In genomic region chr1:205582046-205582445, GRCh38 we compare ENCODE assay signal across 17 cellular contexts. TPM values are rescaled to one million over a fixed set of nuclear protein-coding genes. Genes with fewer than 3 reads are reported as not detected.
A peak's percentile ranks its signal among the peaks of the same experiment; 100 is the strongest.
DNase-seq lines count a peak whose midpoint lies in the region; ATAC-seq and TF ChIP-seq lines count a peak whose summit lies in the region.
"Had no signal": no experiment of that assay in that cellular context is flagged by ENCODE, and none has a peak within 500 bp of the region (broad histone marks: within the 10 kb centered on the region; RNA-seq: fewer than 3 reads in every experiment).

No MANE protein-coding gene starts in this region.

- peak overlapping the region in 4 of 8 donors; percentile 22 to 78 (median 48) for H3K4me3 Mint-ChIP-seq in naive B cell
- H3K4me3 Mint-ChIP-seq: activated CD4-positive, alpha-beta memory T cell treated with anti-CD3 and anti-CD28 coated beads for 36 hours; activated T-cell treated with anti-CD3 and anti-CD28 coated beads, Interleukin-2, amount 50 U/mL, for 72 hours; stimulated activated naive B cell treated with anti-CD40 and anti-IgM and Interleukin-4, amounts not matched to agents 10 μg/mL and 1 μg/mL and 100 μg/mL, for 72 hours had no signal

- TF ChIP-seq POLR2A in upper lobe of left lung (IDR thresholded peaks at IDR 0.05): no peak

- ATAC-seq in Right ventricle myocardium inferior (no peak), naive B cell (ENCODE audit: low read depth in 2 of 2) (no peak), upper lobe of left lung (ENCODE audit: low FRiP score in 2 of 2) (peak in 1 of 2 donors; percentile 15), HG02973 (IDR thresholded peaks at IDR 0.05; ENCODE audit: unreplicated experiment) (no peak)

- WGBS in upper lobe of left lung, 2 donors: 44 to 51% methylated on average over 9 to 11 of the region's 11 CpGs

- peaks cover 15 to 40% (median 23%) of the 10 kb centered on the region in 3 donors for H3K4me1 Mint-ChIP-seq in naive B cell

- H3K27ac Mint-ChIP-seq in naive B cell: peak overlapping the region in 4 of 6 donors; percentile 27 to 75 (median 47)
- H3K27ac Mint-ChIP-seq: activated CD4-positive, alpha-beta memory T cell treated with anti-CD3 and anti-CD28 coated beads for 36 hours had no signal

- no peaks in the 10 kb centered on the region for H3K9me3 Mint-ChIP-seq in naive B cell
- H3K9me3 Mint-ChIP-seq: activated CD4-positive, alpha-beta memory T cell treated with anti-CD3 and anti-CD28 coated beads for 36 hours; activated T-cell treated with anti-CD3 and anti-CD28 coated beads, Interleukin-2, amount 50 U/mL, for 72 hours; stimulated activated naive B cell treated with anti-CD40 and anti-IgM and Interleukin-4, amounts not matched to agents 10 μg/mL and 1 μg/mL and 100 μg/mL, for 72 hours had no signal

- peaks cover 4 to 35% (median 9%) of the 10 kb centered on the region in 3 donors for H3K27me3 Mint-ChIP-seq in naive B cell

- H3K27ac ChIP-seq in left ventricle myocardium inferior (replicated peaks) (peak overlapping the region; percentile 64), colonic mucosa (peak overlapping the region; percentile 50), upper lobe of left lung (peak overlapping the region; percentile 62 to 85 (median 74))
- H3K27ac ChIP-seq: psoas muscle had no signal

- no peak for TF ChIP-seq EP300 in upper lobe of left lung (IDR thresholded peaks at IDR 0.05)

- no peaks in the 10 kb centered on the region for H3K36me3 ChIP-seq in left ventricle myocardium inferior
- no peaks in the 10 kb centered on the region for H3K36me3 ChIP-seq in colonic mucosa
- H3K36me3 ChIP-seq in upper lobe of left lung: no peaks in the 10 kb centered on the region
- H3K36me3 ChIP-seq: breast epithelium, uterus had no signal

- H3K36me3 Mint-ChIP-seq in naive B cell: no peaks in the 10 kb centered on the region
- H3K36me3 Mint-ChIP-seq: activated CD4-positive, alpha-beta memory T cell treated with anti-CD3 and anti-CD28 coated beads for 36 hours; stimulated activated naive B cell treated with anti-CD40 and anti-IgM and Interleukin-4, amounts not matched to agents 10 μg/mL and 1 μg/mL and 100 μg/mL, for 72 hours had no signal

- H3K27me3 ChIP-seq in left ventricle myocardium inferior (ENCODE audit: low read depth) (peaks cover 43% of the 10 kb centered on the region), colonic mucosa (no peaks in the 10 kb centered on the region), upper lobe of left lung (no peaks in the 10 kb centered on the region)
- H3K27me3 ChIP-seq: breast epithelium, uterus had no signal

- H3K9ac ChIP-seq in colonic mucosa (ENCODE audit: low read depth in 2 of 2, low read length in 2 of 2): peak overlapping the region in 1 of 2 donors; percentile 65

- no peak for DNase-seq in left ventricle myocardium inferior
- DNase-seq in Right ventricle myocardium inferior (ENCODE audit: missing footprints): no peak
- DNase-seq in colonic mucosa: no peak
- no peak for DNase-seq in naive B cell
- peak in 1 of 2 donors; percentile 23 for DNase-seq in upper lobe of left lung
- DNase-seq in activated CD8-positive, alpha-beta memory T cell treated with anti-CD3 and anti-CD28 coated beads, Interleukin-2, amount 50 U/mL, for 4 hours: no peak
- DNase-seq in hypothalamus (lab: John Stamatoyannopoulos, UW): no peak
- DNase-seq: activated T-cell treated with anti-CD3 and anti-CD28 coated beads, Interleukin-2, amount 50 U/mL, for 72 hours; erythroblast; KBM-7; NCI-H446 treated with DMSO at 0.1 percent for 48 hours; psoas muscle; stimulated activated naive B cell treated with anti-CD40 and anti-IgM and Interleukin-4, amounts not matched to agents 10 μg/mL and 1 μg/mL and 100 μg/mL, for 72 hours; uterus had no signal

- TF ChIP-seq CTCF in left ventricle myocardium inferior (IDR thresholded peaks at IDR 0.05; ENCODE audit: borderline replicate concordance) (no peak), colonic mucosa (IDR thresholded peaks at IDR 0.05) (no peak), upper lobe of left lung (IDR thresholded peaks at IDR 0.05) (no peak)

- intact Hi-C loops in left ventricle myocardium inferior (cut with micrococcal nuclease): no loop called here
- intact Hi-C loops in Right ventricle myocardium inferior (cut with DNase I): loop anchor here (5.0 kb wide), 1 partner anchor 40 kb away; no protein-coding TSS in a partner anchor
- intact Hi-C loops in colonic mucosa (cut with DNase I): no loop called here

- H3K4me1 ChIP-seq in left ventricle myocardium inferior (peaks cover 18% of the 10 kb centered on the region), colonic mucosa (peaks cover 9% of the 10 kb centered on the region), upper lobe of left lung (peaks cover 16 to 39% (median 30%) of the 10 kb centered on the region in 4 donors)
- H3K4me1 ChIP-seq: breast epithelium, uterus had no signal

- H3K9me3 ChIP-seq in left ventricle myocardium inferior (replicated peaks) (no peaks in the 10 kb centered on the region), colonic mucosa (no peaks in the 10 kb centered on the region), upper lobe of left lung (no peaks in the 10 kb centered on the region)
- H3K9me3 ChIP-seq: breast epithelium, psoas muscle, uterus had no signal

- H3K4me3 ChIP-seq in left ventricle myocardium inferior: no peak overlapping the region
- H3K4me3 ChIP-seq in colonic mucosa: no peak overlapping the region
- no peak overlapping the region for H3K4me3 ChIP-seq in upper lobe of left lung
- H3K4me3 ChIP-seq: breast epithelium, psoas muscle, uterus had no signal

RNA-seq across cellular contexts. Expression of gene ELK4, which starts 49.8 kb away (rescaled TPM):
- total RNA-seq in left ventricle myocardium inferior (36.3 TPM), Right ventricle myocardium inferior (35.5 TPM), colonic mucosa (10 to 100 TPM; 30.5 to 37.6 TPM), upper lobe of left lung (10 to 100 TPM; 15.7 to 65.4 (median 30.2) TPM)
- polyA plus RNA-seq in naive B cell (ENCODE audit: low read depth in 6 of 6): 10 to 100 TPM in 1 of 6 donors, 1 to 10 TPM in 5; 4.8 to 10.2 (median 6.0) TPM
